In the genomic region with DNA sequence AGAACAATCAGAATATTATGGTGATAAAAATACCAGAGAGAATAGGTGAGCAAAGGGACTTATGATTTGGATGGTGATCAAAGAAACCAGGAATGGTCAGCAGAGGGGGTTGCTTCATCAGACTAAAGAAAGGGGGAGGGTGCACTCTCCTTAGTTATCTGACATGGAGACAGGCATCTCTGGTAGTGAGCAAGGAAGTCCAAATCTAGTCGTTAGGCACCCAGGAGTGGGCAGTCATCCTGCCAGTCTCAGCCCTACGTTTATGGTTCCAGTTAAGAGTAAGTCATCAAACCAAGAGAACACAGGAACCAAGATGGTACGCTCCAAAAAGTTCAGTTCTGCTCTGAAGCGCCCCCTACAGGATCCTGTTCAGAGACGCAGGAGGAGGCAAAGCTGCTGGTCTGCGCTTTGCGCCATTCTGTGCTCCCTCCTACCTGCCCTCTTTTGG, we compare ENCODE assay signal across 12 cellular contexts. TPM values are rescaled to one million over a fixed set of nuclear protein-coding genes. Genes with fewer than 3 reads are reported as not detected.
DNase-seq lines count a peak whose midpoint lies in the region; ATAC-seq and TF ChIP-seq lines count a peak whose summit lies in the region.
"Had no signal": no experiment of that assay in that cellular context is flagged by ENCODE, and none has a peak within 500 bp of the region (broad histone marks: within the 10 kb centered on the region; RNA-seq: fewer than 3 reads in every experiment).

No MANE protein-coding gene starts in this region.

- no peaks in the 10 kb centered on the region for H3K9me3 ChIP-seq in breast epithelium
- H3K9me3 ChIP-seq in MG63 = peaks cover 4% of the 10 kb centered on the region; the same call in 1 of the 2 replicates
- no peaks in the 10 kb centered on the region for H3K9me3 ChIP-seq in CD8-positive, alpha-beta T cell (ENCODE audit: low read length)

- H3K4me3 ChIP-seq in breast epithelium (no peak overlapping the region), KMS-11 (IDR thresholded peaks at IDR 0.05; ENCODE audit: insufficient read depth, low read depth, low read length) (no peak overlapping the region), MG63 (no peak overlapping the region)
- no peak overlapping the region for H3K4me3 ChIP-seq in CD8-positive, alpha-beta T cell (ENCODE audit: low read depth, low read length)
- H3K4me3 ChIP-seq: SJCRH30 had no signal

- H3K9me3 Mint-ChIP-seq in MCF 10A (ENCODE audit: unreplicated experiment) (no peaks in the 10 kb centered on the region), type B pancreatic cell (peaks cover 6% of the 10 kb centered on the region)
- peaks cover 5% of the 10 kb centered on the region for H3K9me3 Mint-ChIP-seq in CD8-positive, alpha-beta T cell

- CTCF ChIA-PET in MCF 10A (lab: Yijun Ruan, JAX) = no interaction called here
- CTCF ChIA-PET in CD8-positive, alpha-beta T cell (lab: Charles Lee) = no interaction called here

- H3K36me3 ChIP-seq in breast epithelium (no peaks in the 10 kb centered on the region), KMS-11 (ENCODE audit: insufficient read depth) (no peaks in the 10 kb centered on the region), MG63 (no peaks in the 10 kb centered on the region)
- no peaks in the 10 kb centered on the region for H3K36me3 ChIP-seq in CD8-positive, alpha-beta T cell (ENCODE audit: insufficient read depth, low read length)
- H3K36me3 ChIP-seq: SJCRH30 had no signal

- no peaks in the 10 kb centered on the region for H3K27me3 ChIP-seq in breast epithelium
- no peaks in the 10 kb centered on the region for H3K27me3 ChIP-seq in KMS-11 (ENCODE audit: insufficient read depth, low read depth)
- peaks cover 3% of the 10 kb centered on the region; the same call in 1 of the 2 replicates for H3K27me3 ChIP-seq in MG63
- peaks cover 8% of the 10 kb centered on the region for H3K27me3 ChIP-seq in CD8-positive, alpha-beta T cell (ENCODE audit: insufficient read depth, low read length)

- TF ChIP-seq CTCF in MCF 10A (IDR thresholded peaks at IDR 0.05; ENCODE audit: unreplicated experiment) = peak; percentile 12
- TF ChIP-seq CTCF in breast epithelium (IDR thresholded peaks at IDR 0.05) = no peak
- peak; percentile 64 for TF ChIP-seq CTCF in KMS-11 (conservative IDR thresholded peaks at IDR 0.05; ENCODE audit: low read depth, low read length)
- TF ChIP-seq CTCF in type B pancreatic cell (conservative IDR thresholded peaks at IDR 0.05) = peak; percentile 53
- TF ChIP-seq CTCF in CD8-positive, alpha-beta T cell (IDR thresholded peaks at IDR 0.05) = no peak

- BruUV-seq in MCF 10A (replicated peaks; lab: Mats Ljungman, UMichigan) = no TSS peak

- H3K36me3 Mint-ChIP-seq in MCF 10A (ENCODE audit: insufficient read depth, unreplicated experiment) (no peaks in the 10 kb centered on the region), type B pancreatic cell (no peaks in the 10 kb centered on the region)
- H3K36me3 Mint-ChIP-seq in CD8-positive, alpha-beta T cell = no peaks in the 10 kb centered on the region

- H4K20me1 ChIP-seq in KMS-11 (ENCODE audit: insufficient read depth) = no peaks in the 10 kb centered on the region; the same call in 1 of the 2 replicates

- ATAC-seq in CD8-positive, alpha-beta T cell = no peak

- H3K4me3 Mint-ChIP-seq in MCF 10A (ENCODE audit: unreplicated experiment) = no peak overlapping the region
- no peak overlapping the region for H3K4me3 Mint-ChIP-seq in type B pancreatic cell
- no peak overlapping the region for H3K4me3 Mint-ChIP-seq in CD8-positive, alpha-beta T cell
- H3K4me3 Mint-ChIP-seq: naive B cell had no signal

- intact Hi-C loops in MCF 10A (cut with micrococcal nuclease) = no loop called here
- intact Hi-C loops in breast epithelium (cut with DNase I; ENCODE audit: low total_unique reads) = no loop called here
- intact Hi-C loops in CD8-positive, alpha-beta T cell (cut with DNase I, micrococcal nuclease) = no loop called here

- TF ChIP-seq POLR2A in breast epithelium (IDR thresholded peaks at IDR 0.05) = no peak

- no peaks in the 10 kb centered on the region for H3K79me2 ChIP-seq in KMS-11 (ENCODE audit: insufficient read depth, low read depth)

- H2AFZ ChIP-seq in KMS-11 (ENCODE audit: low read depth) = no peak overlapping the region

- POLR2A ChIA-PET in MCF 10A (lab: Yijun Ruan, JAX) = no interaction called here
- POLR2A ChIA-PET in CD8-positive, alpha-beta T cell (lab: Charles Lee) = no interaction called here

- no peak overlapping the region for H3K27ac Mint-ChIP-seq in MCF 10A (ENCODE audit: low read depth, unreplicated experiment)
- H3K27ac Mint-ChIP-seq in type B pancreatic cell = no peak overlapping the region
- H3K27ac Mint-ChIP-seq in CD8-positive, alpha-beta T cell = no peak overlapping the region
- H3K27ac Mint-ChIP-seq: naive B cell had no signal

- peaks cover 11% of the 10 kb centered on the region for H3K4me1 Mint-ChIP-seq in MCF 10A (ENCODE audit: insufficient read depth, unreplicated experiment)
- peaks cover 2% of the 10 kb centered on the region for H3K4me1 Mint-ChIP-seq in type B pancreatic cell (ENCODE audit: unreplicated experiment)
- H3K4me1 Mint-ChIP-seq in CD8-positive, alpha-beta T cell (ENCODE audit: low read depth) = peaks cover 5% of the 10 kb centered on the region

- no peak overlapping the region for H3K4me2 ChIP-seq in KMS-11

- H3K9ac ChIP-seq in KMS-11 = no peak overlapping the region

- no peak overlapping the region for H3K27ac ChIP-seq in breast epithelium
- no peak overlapping the region for H3K27ac ChIP-seq in KMS-11
- H3K27ac ChIP-seq in CD8-positive, alpha-beta T cell (ENCODE audit: low read depth, low read length) = no peak overlapping the region
- H3K27ac ChIP-seq: SJCRH30 had no signal

- DNase-seq in MCF 10A (ENCODE audit: unreplicated experiment) = peak; percentile 34
- no peak for DNase-seq in breast epithelium (ENCODE audit: low spot score in 2 of 2)
- peak; percentile 62 for DNase-seq in ecto neural progenitor cell (ENCODE audit: low spot score)
- DNase-seq in type B pancreatic cell (ENCODE audit: extremely low spot score, unreplicated experiment) = no peak
- DNase-seq in MG63 = no peak
- no peak for DNase-seq in CD8-positive, alpha-beta T cell
- no peak for DNase-seq in activated CD4-positive, CD25-positive, alpha-beta regulatory T cell treated with anti-CD3 and anti-CD28 coated beads, Interleukin-2, amount 50 U/mL, for 72 hours
- DNase-seq: activated effector memory CD4-positive, alpha-beta T cell treated with Interleukin-2 at 50 U/mL for 16 hours; GDM1; naive B cell had no signal

- H3K27me3 Mint-ChIP-seq in MCF 10A (ENCODE audit: insufficient read depth, unreplicated experiment) (no peaks in the 10 kb centered on the region), type B pancreatic cell (peaks cover 32% of the 10 kb centered on the region)
- peaks cover 57% of the 10 kb centered on the region for H3K27me3 Mint-ChIP-seq in CD8-positive, alpha-beta T cell (ENCODE audit: low read depth)

- H3K4me1 ChIP-seq in breast epithelium (no peaks in the 10 kb centered on the region), KMS-11 (ENCODE audit: low read depth, poor library complexity, severe bottlenecking) (no peaks in the 10 kb centered on the region)
- peaks cover 10% of the 10 kb centered on the region for H3K4me1 ChIP-seq in CD8-positive, alpha-beta T cell (ENCODE audit: insufficient read depth, low read length)
- H3K4me1 ChIP-seq: SJCRH30 had no signal

RNA-seq across cellular contexts. Expression of a gene that starts 28.6 kb away (rescaled TPM):
- total RNA-seq in MCF 10A (2022) = 159 and 171 TPM in 2 replicates
- 10 to 100 TPM; 34.9 to 61.6 (median 46.4) TPM for total RNA-seq in breast epithelium
- total RNA-seq in type B pancreatic cell (ENCODE audit: low replicate concordance) = 57.2 and 68.3 TPM in 2 replicates
- 339 and 360 TPM in 2 replicates for total RNA-seq in MG63 (2014; rRNA removed; shearing (Covaris generic); ENCODE audit: low replicate concordance)
- 10 to 100 TPM; 22.1 to 23.1 TPM for total RNA-seq in CD8-positive, alpha-beta T cell

RNA-seq across cellular contexts. Expression of a gene that starts 28.7 kb away (rescaled TPM):
- total RNA-seq in MCF 10A (2022) = 0.17 and 0.44 TPM in 2 replicates
- under 1 TPM; 0.16 to 0.88 (median 0.66) TPM for total RNA-seq in breast epithelium
- total RNA-seq in type B pancreatic cell (ENCODE audit: low replicate concordance) = 0.74 and 1.8 TPM in 2 replicates
- total RNA-seq in MG63 (2014; rRNA removed; shearing (Covaris generic); ENCODE audit: low replicate concordance) = 0.56 and 1.5 TPM in 2 replicates
- not detected for total RNA-seq in CD8-positive, alpha-beta T cell

Comparison
In these comparisons a context has a peak if more than half of its experiments do, and no peak if none do; other contexts are left out.
1. DNase-seq: peak in MCF 10A (single experiment) and ecto neural progenitor cell (single experiment); none in breast epithelium (0 of 2), type B pancreatic cell (single experiment), MG63 (single experiment), CD8-positive, alpha-beta T cell (0 of 7) and activated CD4-positive, CD25-positive, alpha-beta regulatory T cell treated with anti-CD3 and anti-CD28 coated beads, Interleukin-2, amount 50 U/mL, for 72 hours (single experiment).
2. CTCF ChIP-seq: peak in MCF 10A (single experiment), KMS-11 (single experiment) and type B pancreatic cell (single experiment); none in breast epithelium (0 of 3) and CD8-positive, alpha-beta T cell (single experiment).